In genomic region chr4:85951-86350, GRCh38 we compare ENCODE assay signal across 28 cellular contexts.
"Had no signal": no experiment of that assay in that cellular context is flagged by ENCODE, and none has a peak within 500 bp of the region (broad histone marks: within the 10 kb centered on the region; RNA-seq: fewer than 3 reads in every experiment).

No MANE protein-coding gene starts in this region.

- H3K27ac Mint-ChIP-seq: activated naive CD4-positive, alpha-beta T cell treated with anti-CD3 and anti-CD28 coated beads, Interleukin-2, amount 50 U/mL, for 72 hours; activated T-cell treated with anti-CD3 and anti-CD28 coated beads, Interleukin-2, amount 50 U/mL, for 72 hours; type B pancreatic cell had no signal

- H3K4me2 ChIP-seq: smooth muscle cell had no signal

- H3K4me3 ChIP-seq: body of pancreas, colonic mucosa, dorsolateral prefrontal cortex, heart left ventricle, left ventricle myocardium inferior, pancreas, prostate gland, smooth muscle cell had no signal

- H3K4me1 Mint-ChIP-seq: naive B cell, neural crest cell had no signal

- H3K27me3 Mint-ChIP-seq: effector memory CD8-positive, alpha-beta T cell; naive B cell; type B pancreatic cell had no signal

- H3K4me1 ChIP-seq: body of pancreas, colonic mucosa, heart left ventricle, left ventricle myocardium inferior, pancreas, prostate gland, vagina had no signal

- H3K36me3 ChIP-seq: colonic mucosa had no signal

- H3K27ac ChIP-seq: body of pancreas, colonic mucosa, dorsolateral prefrontal cortex, heart left ventricle, left ventricle myocardium inferior, pancreas, prostate gland, vagina, VCaP had no signal

- FAIRE-seq: islet of Langerhans, pancreas, TTC549 had no signal

- H3K27me3 ChIP-seq: body of pancreas, colonic mucosa, dorsolateral prefrontal cortex, heart left ventricle, pancreas, vagina had no signal

- ATAC-seq: activated naive CD4-positive, alpha-beta T cell treated with anti-CD3 and anti-CD28 coated beads, Interleukin-2, amount 50 U/mL, for 72 hours; activated T-cell treated with anti-CD3 and anti-CD28 coated beads, Interleukin-2, amount 50 U/mL, for 72 hours; body of pancreas; effector memory CD8-positive, alpha-beta T cell; esophagus mucosa; heart left ventricle; pancreas had no signal

- DNase-seq: activated CD4-positive, alpha-beta T cell treated with anti-CD3 and anti-CD28 coated beads for 4 hours; activated CD4-positive, alpha-beta T cell treated with anti-CD3 and anti-CD28 coated beads, Interleukin-2, amount 50 U/mL, for 4 hours; activated naive CD4-positive, alpha-beta T cell; activated T-cell treated with anti-CD3 and anti-CD28 coated beads for 4 hours; activated T-cell treated with anti-CD3 and anti-CD28 coated beads, Interleukin-2, amount 50 U/mL, for 72 hours; anterior cingulate cortex; body of pancreas; colonic mucosa; dorsolateral prefrontal cortex; effector memory CD8-positive, alpha-beta T cell; foreskin fibroblast; heart left ventricle; left ventricle myocardium inferior; naive B cell; nucleus accumbens; pancreas; stimulated activated naive CD4-positive, alpha-beta T cell treated with Interleukin-2 at 50 U/mL for 16 hours; T-helper 1 cell had no signal

- H3K4me3 Mint-ChIP-seq: activated T-cell treated with anti-CD3 and anti-CD28 coated beads, Interleukin-2, amount 50 U/mL, for 72 hours; effector memory CD8-positive, alpha-beta T cell; naive B cell; neural crest cell; type B pancreatic cell had no signal
